In genomic region chr9:122090287-122090883, GRCh38 we compare ENCODE assay signal across 1 cellular context.
TF ChIP-seq lines count a peak whose summit lies in the region.

No MANE protein-coding gene starts in this region.

TF ChIP-seq in HepG2, 621 proteins besides CTCF, POLR2A, EP300 and RAD21 (continued from another document):
- TF ChIP-seq PRDM10 (CRISPR knock-in tag; IDR thresholded peaks at IDR 0.05; ENCODE audit: low read depth) (no peak), RBM22 (optimal IDR thresholded peaks at IDR 0.05; ENCODE audit: low read length) (no peak), PCBP2 (optimal IDR thresholded peaks at IDR 0.05; ENCODE audit: low read depth, low read length, poor library complexity, severe bottlenecking) (no peak), ARID4A (CRISPR knock-in tag; IDR thresholded peaks at IDR 0.05; ENCODE audit: borderline replicate concordance) (no peak), ZFP82 (CRISPR knock-in tag; IDR thresholded peaks at IDR 0.05; ENCODE audit: borderline replicate concordance) (no peak), ARNT (IDR thresholded peaks at IDR 0.05) (no peak), HNF4G (IDR thresholded peaks at IDR 0.05; ENCODE audit: borderline replicate concordance, low read depth, low read length) (peak; percentile 59; the same call in 1 of the 2 replicates), HNF4G (CRISPR knock-in tag; IDR thresholded peaks at IDR 0.05; ENCODE audit: borderline replicate concordance, low read depth) (no peak), ATM (IDR thresholded peaks at IDR 0.05; ENCODE audit: borderline replicate concordance) (no peak), ZMYM3 (CRISPR knock-in tag; IDR thresholded peaks at IDR 0.05) (no peak; the same call in 1 of the 2 replicates), HMGA1 (CRISPR knock-in tag; conservative IDR thresholded peaks at IDR 0.05) (no peak), ZNF382 (CRISPR knock-in tag; IDR thresholded peaks at IDR 0.05; ENCODE audit: borderline replicate concordance) (no peak), NCOA5 (CRISPR knock-in tag; IDR thresholded peaks at IDR 0.05) (no peak), RBAK (CRISPR knock-in tag; IDR thresholded peaks at IDR 0.05) (no peak), ZGPAT (CRISPR knock-in tag; IDR thresholded peaks at IDR 0.05) (no peak), ZNF747 (CRISPR knock-in tag; IDR thresholded peaks at IDR 0.05; ENCODE audit: borderline replicate concordance) (no peak), ZNF362 (CRISPR knock-in tag; IDR thresholded peaks at IDR 0.05; ENCODE audit: borderline replicate concordance) (no peak), U2AF2 (IDR thresholded peaks at IDR 0.05; ENCODE audit: low read depth, low read length) (no peak), E2F5 (CRISPR knock-in tag; conservative IDR thresholded peaks at IDR 0.05) (no peak), ZZZ3 (CRISPR knock-in tag; IDR thresholded peaks at IDR 0.05; ENCODE audit: borderline replicate concordance) (no peak), UBTF (CRISPR knock-in tag; IDR thresholded peaks at IDR 0.05) (no peak), ZBTB1 (CRISPR knock-in tag; IDR thresholded peaks at IDR 0.05; ENCODE audit: borderline replicate concordance) (no peak), SP5 (CRISPR knock-in tag; IDR thresholded peaks at IDR 0.05; ENCODE audit: borderline replicate concordance, low read depth) (no peak), PLRG1 (conservative IDR thresholded peaks at IDR 0.05) (no peak), PHF20 (CRISPR knock-in tag; IDR thresholded peaks at IDR 0.05) (no peak)
